8 cellular contexts compared by ENCODE assay signal in genomic region chr1:203267347-203267846, GRCh38. TPM values are rescaled to one million over a fixed set of nuclear protein-coding genes. Genes with fewer than 3 reads are reported as not detected.
DNase-seq lines count a peak whose midpoint lies in the region; ATAC-seq, FAIRE-seq and TF ChIP-seq lines count a peak whose summit lies in the region.

No MANE protein-coding gene starts in this region.

- dilution Hi-C loops in keratinocyte (cut with MboI; ENCODE audit: extremely low pct_ligation_motif_present, low sequenced_read_pairs) = loop anchor here (25.0 kb wide), 1 partner anchor 230 kb away; the partner anchor contains the start of gene PPFIA4

- H3K9me1 ChIP-seq in keratinocyte (ENCODE audit: control insufficient read depth, extremely low read depth, insufficient read depth, low read length) = no peaks in the 10 kb centered on the region

- ATAC-seq in HG03175 (IDR thresholded peaks at IDR 0.05; ENCODE audit: unreplicated experiment) = peak; percentile 47

- H3K9ac ChIP-seq in keratinocyte (ENCODE audit: control insufficient read depth, extremely low read depth, insufficient read depth, low read length) = peak overlapping the region; percentile 70

- H3K9me3 ChIP-seq in keratinocyte (ENCODE audit: control insufficient read depth, low read depth, low read length) = no peaks in the 10 kb centered on the region

- FAIRE-seq in keratinocyte (lab: Jason Lieb, UNC) = no peak

- peak overlapping the region; percentile 40 to 73 (median 64) for H3K4me3 ChIP-seq in keratinocyte (ENCODE audit: control insufficient read depth in 2 of 3, extremely low read depth in 1 of 3, insufficient read depth in 2 of 3, low read depth in 1 of 3, low read length in 3 of 3)

- TF ChIP-seq CTCF in keratinocyte (optimal IDR thresholded peaks at IDR 0.05 in 1 of 3, IDR thresholded peaks at IDR 0.05 in 1 of 3, conservative IDR thresholded peaks at IDR 0.05 in 1 of 3; ENCODE audit: extremely low read depth in 1 of 3, insufficient read depth in 2 of 3, low read length in 3 of 3) = peak; percentile 71 to 95 (median 81)

- peak overlapping the region; percentile 82 for H3K4me2 ChIP-seq in keratinocyte (ENCODE audit: control insufficient read depth, extremely low read depth, insufficient read depth, low read depth, low read length)

- H3K36me3 ChIP-seq in keratinocyte (ENCODE audit: control insufficient read depth in 2 of 2, extremely low read depth in 1 of 2, insufficient read depth in 2 of 2, low read length in 2 of 2) = no peaks in the 10 kb centered on the region

- H4K20me1 ChIP-seq in keratinocyte (ENCODE audit: control insufficient read depth, extremely low read depth, insufficient read depth, low read length) = no peaks in the 10 kb centered on the region

- H2AFZ ChIP-seq in keratinocyte (ENCODE audit: control insufficient read depth, low read length) = peak overlapping the region; percentile 92

- peaks cover 29% of the 10 kb centered on the region for H3K4me1 ChIP-seq in keratinocyte (ENCODE audit: control insufficient read depth, extremely low read depth, insufficient read depth, low read length)

- DNase-seq in ELR (ENCODE audit: low read depth) (peak; percentile 84), NCI-H460 (ENCODE audit: extremely low read depth, low read depth) (peak; percentile 91), cerebellum (ENCODE audit: low spot score) (peak; percentile 81), keratinocyte (ENCODE audit: low read depth, low spot score) (peak; percentile 80), GM19238 (ENCODE audit: insufficient read length, low spot score) (no peak)
- peak; percentile 72 for DNase-seq in activated CD4-positive, alpha-beta T cell treated with anti-CD3 and anti-CD28 coated beads for 1 hour
- peak; percentile 82 for DNase-seq in stimulated activated CD4-positive, alpha-beta T cell treated with anti-CD3 and anti-CD28 coated beads, Interleukin-15, amount 100 ng/mL, for 24 hours

- H3K27me3 ChIP-seq in keratinocyte (ENCODE audit: control insufficient read depth, extremely low read depth, insufficient read depth, low read length) = no peaks in the 10 kb centered on the region

- H3K79me2 ChIP-seq in keratinocyte (ENCODE audit: control insufficient read depth, insufficient read depth, low read length) = no peaks in the 10 kb centered on the region

- H3K27ac ChIP-seq in keratinocyte (ENCODE audit: control insufficient read depth, insufficient read depth, low read length) = peak overlapping the region; percentile 65

RNA-seq across cellular contexts. Expression of gene BTG2, which starts 37.9 kb away (rescaled TPM):
- total RNA-seq in NCI-H460 (2014; rRNA removed; shearing (Covaris generic)) = 19.6 and 19.9 TPM in 2 replicates
- 3.1 and 7.2 TPM in 2 replicates for polyA plus RNA-seq in NCI-H460 (2014; cell fraction: nucleus; rRNA removed)
- 17.4 TPM for total RNA-seq in cerebellum
- polyA plus RNA-seq in keratinocyte = 52.4 to 230 TPM (median 117 TPM) in 3 replicates
- 28.0 TPM for polyA plus RNA-seq in keratinocyte (2011; ENCODE audit: low read depth)
- 84.3 and 101 TPM in 2 replicates for polyA plus RNA-seq in keratinocyte (2011; cell fraction: cytosol; rRNA removed)
- polyA plus RNA-seq in keratinocyte (2011; cell fraction: nucleus; rRNA removed) = 278 and 325 TPM in 2 replicates
- polyA plus RNA-seq in keratinocyte (2012; ENCODE audit: low replicate concordance) = 34.6 and 187 TPM in 2 replicates
- 23.8 to 191 TPM (median 82.3 TPM) in 3 replicates for polyA minus RNA-seq in keratinocyte
- 155 TPM for polyA minus RNA-seq in keratinocyte (2011; cell fraction: cytosol; rRNA and poly(A)+ RNA removed)
- polyA minus RNA-seq in keratinocyte (2011; cell fraction: nucleus; rRNA and poly(A)+ RNA removed) = 145 and 173 TPM in 2 replicates

RNA-seq across cellular contexts. Expression of gene CHIT1, which starts 37.9 kb away (rescaled TPM):
- not detected in 2 replicates for total RNA-seq in NCI-H460 (2014; rRNA removed; shearing (Covaris generic))
- not detected in 2 replicates for polyA plus RNA-seq in NCI-H460 (2014; cell fraction: nucleus; rRNA removed)
- total RNA-seq in cerebellum = 1.5 TPM
- 0.14 TPM in 1 of 3 replicates, not detected in the others for polyA plus RNA-seq in keratinocyte
- not detected for polyA plus RNA-seq in keratinocyte (2011; ENCODE audit: low read depth)
- not detected in 2 replicates for polyA plus RNA-seq in keratinocyte (2011; cell fraction: cytosol; rRNA removed)
- polyA plus RNA-seq in keratinocyte (2011; cell fraction: nucleus; rRNA removed) = 0.06 and 0.08 TPM in 2 replicates
- polyA plus RNA-seq in keratinocyte (2012; ENCODE audit: low replicate concordance) = not detected in 2 replicates
- polyA minus RNA-seq in keratinocyte = 0.03 TPM in 2 of 3 replicates, not detected in the other
- polyA minus RNA-seq in keratinocyte (2011; cell fraction: cytosol; rRNA and poly(A)+ RNA removed) = not detected
- 0.16 TPM in 1 of 2 replicates, not detected in the other for polyA minus RNA-seq in keratinocyte (2011; cell fraction: nucleus; rRNA and poly(A)+ RNA removed)
